33 cellular contexts compared by ENCODE assay signal in genomic region chr7:68324621-68325020, GRCh38.
DNase-seq lines count a peak whose midpoint lies in the region; ATAC-seq, FAIRE-seq and TF ChIP-seq lines count a peak whose summit lies in the region.
"Had no signal": no experiment of that assay in that cellular context is flagged by ENCODE, and none has a peak within 500 bp of the region (broad histone marks: within the 10 kb centered on the region; RNA-seq: fewer than 3 reads in every experiment).

No MANE protein-coding gene starts in this region.

- H3K9me3 ChIP-seq in HepG2 (ENCODE audit: low read length) (peaks cover 30% of the 10 kb centered on the region), right lobe of liver (no peaks in the 10 kb centered on the region), K562 (replicated peaks; ENCODE audit: control insufficient read depth, insufficient read depth, low read depth, low read length) (no peaks in the 10 kb centered on the region), iPS-18c (ENCODE audit: control insufficient read depth, insufficient read depth, low read length) (peaks cover 34% of the 10 kb centered on the region)
- H3K9me3 ChIP-seq: BE2C, Caco-2 had no signal

- H2AFZ ChIP-seq in HepG2 (ENCODE audit: low read length) (no peak overlapping the region), K562 (ENCODE audit: low read depth, low read length) (no peak overlapping the region)

- H3K4me2 ChIP-seq in HepG2 (ENCODE audit: low read depth, low read length): no peak overlapping the region
- no peak overlapping the region for H3K4me2 ChIP-seq in K562 (ENCODE audit: insufficient read depth, low read length)
- H3K4me2 ChIP-seq: A549; BLaER1; BLaER1 treated with 17β-estradiol and CSF1 and Interleukin-3, amounts not matched to agents 10 nM and 100 nM had no signal

- CTCF ChIA-PET in HepG2 (lab: Yijun Ruan, JAX; ENCODE audit: low intra/inter-chr PET ratio, low total read pairs) (no interaction called here), K562 (lab: Yijun Ruan, JAX; ENCODE audit: low intra/inter-chr PET ratio) (no interaction called here)

- H3K36me3 ChIP-seq in HepG2 (replicated peaks in 1 of 2; ENCODE audit: control insufficient read depth in 1 of 2, insufficient read depth in 2 of 2, low read length in 2 of 2) (no peaks in the 10 kb centered on the region), right lobe of liver (no peaks in the 10 kb centered on the region), K562 (ENCODE audit: control insufficient read depth, insufficient read depth, low read length) (no peaks in the 10 kb centered on the region)
- H3K36me3 ChIP-seq: BE2C; BLaER1; BLaER1 treated with 17β-estradiol and CSF1 and Interleukin-3, amounts not matched to agents 10 nM and 100 nM had no signal

- BruUV-seq in HepG2 (replicated peaks; lab: Mats Ljungman, UMichigan): no TSS peak
- BruUV-seq in K562 (replicated peaks; lab: Mats Ljungman, UMichigan): no TSS peak

- FAIRE-seq in HepG2 (lab: Jason Lieb, UNC) (no peak), K562 (lab: Jason Lieb, UNC) (no peak)
- FAIRE-seq: A204.1, A549, D721Med had no signal

- H3K4me1 ChIP-seq in HepG2 (ENCODE audit: insufficient read depth, low read length) (no peaks in the 10 kb centered on the region), right lobe of liver (no peaks in the 10 kb centered on the region), K562 (replicated peaks in 1 of 2; ENCODE audit: control insufficient read depth in 2 of 2, insufficient read depth in 2 of 2, low read length in 2 of 2) (no peaks in the 10 kb centered on the region)
- H3K4me1 ChIP-seq: Caco-2 had no signal

- WGBS in HepG2 (ENCODE audit: low lambda C conversion rate): 42% methylated on average over 6 of the region's 6 CpGs
- 74% methylated on average over 6 of the region's 6 CpGs for WGBS in right lobe of liver (ENCODE audit: insufficient coverage, low coverage, low lambda C conversion rate, missing lambda C conversion rate)
- WGBS in K562 (ENCODE audit: insufficient coverage, low coverage, missing lambda C conversion rate): 3% methylated on average over 6 of the region's 6 CpGs

- DNase-seq in HepG2 (ENCODE audit: low spot score) (no peak), right lobe of liver (no peak), K562 (ENCODE audit: extremely low read depth in 1 of 4, low spot score in 3 of 4) (no peak), midbrain (lab: John Stamatoyannopoulos, UW) (no peak)
- DNase-seq: 8988T; ACHN; AML-193; BE2C; C1 segment of cervical spinal cord; Caco-2; Calu3; CD4-positive, alpha-beta memory T cell; CD4-positive, alpha-beta T cell; CD4-positive, CD25-positive, alpha-beta regulatory T cell; CD8-positive, alpha-beta memory T cell; CD8-positive, alpha-beta T cell; COR-L47; DMS 273 treated with DMSO at 0.1 percent for 48 hours; DMS153; DMS53; DMS79; DMS79 treated with DMSO at 0.1 percent for 48 hours; DND-41; EL had no signal

- no peak for TF ChIP-seq RAD21 in HepG2 (CRISPR knock-in tag; IDR thresholded peaks at IDR 0.05)
- TF ChIP-seq RAD21 in K562 (CRISPR knock-in tag; conservative IDR thresholded peaks at IDR 0.05 in 1 of 2, IDR thresholded peaks at IDR 0.05 in 1 of 2): no peak

- TF ChIP-seq POLR2A in HepG2 (IDR thresholded peaks at IDR 0.05; ENCODE audit: insufficient read depth in 1 of 2, low read depth in 2 of 2, low read length in 2 of 2) (no peak), right lobe of liver (IDR thresholded peaks at IDR 0.05) (no peak), K562 (conservative IDR thresholded peaks at IDR 0.05) (no peak)

- H3K4me3 ChIP-seq in HepG2 (replicated peaks in 1 of 3; ENCODE audit: insufficient read depth in 1 of 3, low read depth in 2 of 3, low read length in 3 of 3): no peak overlapping the region
- H3K4me3 ChIP-seq in right lobe of liver: no peak overlapping the region
- H3K4me3 ChIP-seq in K562: no peak overlapping the region
- peak overlapping the region; percentile 15; the same call in 1 of the 2 replicates for H3K4me3 ChIP-seq in iPS-18c (ENCODE audit: insufficient read depth, low read depth, low read length)
- H3K4me3 ChIP-seq: A549; BLaER1; BLaER1 treated with 17β-estradiol and CSF1 and Interleukin-3, amounts not matched to agents 10 nM and 100 nM had no signal

- TF ChIP-seq EP300 in HepG2 (IDR thresholded peaks at IDR 0.05; ENCODE audit: low read depth in 2 of 2, low read length in 2 of 2) (no peak), HepG2 (CRISPR knock-in tag; IDR thresholded peaks at IDR 0.05; ENCODE audit: borderline replicate concordance) (no peak), K562 (IDR thresholded peaks at IDR 0.05; ENCODE audit: low read length) (no peak)

- no peaks in the 10 kb centered on the region for H3K9me1 ChIP-seq in K562 (ENCODE audit: control insufficient read depth, insufficient read depth, low read length)

- POLR2A ChIA-PET in HepG2 (lab: Yijun Ruan, JAX) (no interaction called here), K562 (lab: Yijun Ruan, JAX) (no interaction called here)

- H3K27me3 ChIP-seq in HepG2 (ENCODE audit: control insufficient read depth in 1 of 2, insufficient read depth in 2 of 2, low read length in 2 of 2): no peaks in the 10 kb centered on the region
- no peaks in the 10 kb centered on the region for H3K27me3 ChIP-seq in right lobe of liver
- no peaks in the 10 kb centered on the region for H3K27me3 ChIP-seq in K562 (ENCODE audit: control insufficient read depth in 2 of 2, insufficient read depth in 2 of 2, low read length in 2 of 2)
- H3K27me3 ChIP-seq: BE2C; BLaER1; BLaER1 treated with 17β-estradiol and CSF1 and Interleukin-3, amounts not matched to agents 10 nM and 100 nM had no signal

- H4K20me1 ChIP-seq in HepG2 (ENCODE audit: insufficient read depth, low read length): no peaks in the 10 kb centered on the region
- H4K20me1 ChIP-seq in K562 (replicated peaks; ENCODE audit: control insufficient read depth, insufficient read depth, low read length): no peaks in the 10 kb centered on the region
- H4K20me1 ChIP-seq: BLaER1; BLaER1 treated with 17β-estradiol and CSF1 and Interleukin-3, amounts not matched to agents 10 nM and 100 nM had no signal

- no peak for TF ChIP-seq CTCF in HepG2 (CRISPR knock-in tag; IDR thresholded peaks at IDR 0.05)
- no peak for TF ChIP-seq CTCF in right lobe of liver (IDR thresholded peaks at IDR 0.05)
- TF ChIP-seq CTCF in K562 (IDR thresholded peaks at IDR 0.05 in 2 of 3, conservative IDR thresholded peaks at IDR 0.05 in 1 of 3; ENCODE audit: insufficient read depth in 2 of 3, low read depth in 1 of 3, low read length in 3 of 3): no peak

- in situ Hi-C loops in HepG2 (cut with HindIII; ENCODE audit: extremely low pct_ligation_motif_present, low pct_unique_long_range_greater_than_20kb) (no loop called here), K562 (cut with MboI) (no loop called here)

- H3K9ac ChIP-seq in HepG2 (ENCODE audit: insufficient read depth, low read depth, low read length) (no peak overlapping the region), K562 (ENCODE audit: insufficient read depth in 1 of 2, low read depth in 2 of 2, low read length in 2 of 2) (no peak overlapping the region)
- H3K9ac ChIP-seq: BLaER1; BLaER1 treated with 17β-estradiol and CSF1 and Interleukin-3, amounts not matched to agents 10 nM and 100 nM had no signal

- H3K27ac ChIP-seq in HepG2 (ENCODE audit: extremely low read length, insufficient read depth, low read length) (no peak overlapping the region), right lobe of liver (no peak overlapping the region), K562 (ENCODE audit: extremely low read depth, low read depth, low read length) (no peak overlapping the region)
- H3K27ac ChIP-seq: 22Rv1; A549; BLaER1; BLaER1 treated with 17β-estradiol and CSF1 and Interleukin-3, amounts not matched to agents 10 nM and 100 nM; C4-2B had no signal

- no peaks in the 10 kb centered on the region for H3K79me2 ChIP-seq in HepG2 (ENCODE audit: insufficient read depth, low read length)
- H3K79me2 ChIP-seq in K562 (ENCODE audit: control insufficient read depth, insufficient read depth, low read length): no peaks in the 10 kb centered on the region

- ATAC-seq in HepG2 (no peak), right lobe of liver (no peak), K562 (no peak), HG03432 (IDR thresholded peaks at IDR 0.05; ENCODE audit: unreplicated experiment) (no peak)
- ATAC-seq: A549; CD8-positive, alpha-beta T cell had no signal

- intact Hi-C loops in HepG2 (cut with micrococcal nuclease; ENCODE audit: unreplicated experiment): no loop called here
- intact Hi-C loops in right lobe of liver (cut with DNase I): no loop called here
- intact Hi-C loops in K562 (cut with micrococcal nuclease): no loop called here

TF ChIP-seq in HepG2, 621 proteins besides CTCF, POLR2A, EP300 and RAD21 (continues in another document):
- TF ChIP-seq GZF1 (CRISPR knock-in tag; IDR thresholded peaks at IDR 0.05) (no peak), HNRNPK (IDR thresholded peaks at IDR 0.05; ENCODE audit: low read depth, low read length, poor library complexity, severe bottlenecking) (peak; percentile 85)

TF ChIP-seq in K562, 482 proteins besides CTCF, POLR2A, EP300 and RAD21:
- no peak for TF ChIP-seq GABPA (tag; conservative IDR thresholded peaks at IDR 0.05; ENCODE audit: low read depth)
- peak; percentile 54 for TF ChIP-seq HNRNPK (IDR thresholded peaks at IDR 0.05; ENCODE audit: low read depth, low read length, poor library complexity, severe bottlenecking)
- TF ChIP-seq POLR2G (IDR thresholded peaks at IDR 0.05; ENCODE audit: low read depth, low read length): no peak
- TF ChIP-seq ZNF785 (CRISPR knock-in tag; IDR thresholded peaks at IDR 0.05): no peak
- no peak for TF ChIP-seq COPS2 (conservative IDR thresholded peaks at IDR 0.05)
TF ChIP-seq in K562: peak in this region for 1.

Comparison
In these comparisons a context has a peak if more than half of its experiments do, and no peak if none do; other contexts are left out.
1. Of the 241 proteins assayed by ChIP-seq in both HepG2 and K562: peak only in HepG2: none; only in K562: none; in both: HNRNPK; in neither: 240.